Comparison of ENCODE assay signal across 11 cellular contexts in the genomic region with DNA sequence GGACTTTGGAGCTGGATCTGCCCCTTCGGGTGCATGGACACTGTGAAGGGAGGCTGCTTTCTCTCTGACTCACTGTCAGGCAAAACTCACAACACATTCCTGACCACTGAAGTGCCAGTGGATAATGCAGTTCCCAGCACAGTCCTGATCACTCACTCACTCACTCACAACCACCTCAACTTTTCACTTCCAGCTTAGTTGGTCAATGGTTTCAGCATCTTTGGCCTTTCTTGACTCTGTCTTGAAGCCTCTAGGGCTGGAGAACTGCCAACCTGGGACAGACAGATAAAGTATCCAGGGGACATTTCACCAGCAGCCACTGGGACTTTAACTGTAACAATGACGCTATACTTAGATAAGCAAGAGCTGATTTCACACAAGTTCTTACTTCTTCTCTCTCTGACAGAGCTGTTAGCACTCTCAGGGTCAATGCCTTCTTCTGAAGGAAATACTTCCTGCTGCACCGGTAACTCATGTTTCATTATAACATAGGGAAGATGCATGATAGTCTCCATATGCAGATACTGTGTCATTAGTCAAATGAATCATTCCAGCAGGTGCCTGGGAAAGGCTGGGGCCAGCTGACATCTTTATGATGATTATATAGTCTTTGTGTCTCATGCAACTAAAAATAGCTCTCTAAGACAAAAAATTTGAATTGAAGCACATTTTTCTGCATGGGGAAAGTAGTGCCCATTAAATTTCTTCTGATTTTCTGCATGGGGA.
DNase-seq lines count a peak whose midpoint lies in the region; ATAC-seq, FAIRE-seq and TF ChIP-seq lines count a peak whose summit lies in the region.
"Had no signal": no experiment of that assay in that cellular context is flagged by ENCODE, and none has a peak within 500 bp of the region (broad histone marks: within the 10 kb centered on the region; RNA-seq: fewer than 3 reads in every experiment).

No MANE protein-coding gene starts in this region.

- no peaks in the 10 kb centered on the region for H3K9me3 ChIP-seq in heart left ventricle
- no peaks in the 10 kb centered on the region for H3K9me3 ChIP-seq in thoracic aorta
- H3K9me3 ChIP-seq: prostate gland had no signal

- H3K4me1 ChIP-seq in heart left ventricle (peaks cover 0 to 13% (median 9%) of the 10 kb centered on the region in 12 donors), thoracic aorta (ENCODE audit: control insufficient read depth in 1 of 2, low read depth in 2 of 2) (peaks cover 11 to 19% of the 10 kb centered on the region in 2 donors)
- H3K4me1 ChIP-seq: prostate gland had no signal

- FAIRE-seq in GM19239 (lab: Jason Lieb, UNC) = no peak
- FAIRE-seq: G401.6 had no signal

- H3K36me3 ChIP-seq in heart left ventricle = peaks cover 0 to 62% (median 10%) of the 10 kb centered on the region in 9 donors
- H3K36me3 ChIP-seq in thoracic aorta = no peaks in the 10 kb centered on the region
- H3K36me3 ChIP-seq: prostate gland had no signal

- DNase-seq in HPDE6-E6E7 (ENCODE audit: extremely low spot score) = peak; percentile 66
- DNase-seq in amniotic stem cell (lab: John Stamatoyannopoulos, UW) = peak; percentile 47
- DNase-seq in heart left ventricle = peak in 2 of 5 donors; percentile 49 to 56
- DNase-seq in thoracic aorta (ENCODE audit: low spot score) = peak; percentile 13
- no peak for DNase-seq in GM19239 (ENCODE audit: insufficient read length, low spot score)
- DNase-seq in GM19240 (ENCODE audit: insufficient read length, low spot score) = no peak
- DNase-seq in SHP77 (lab: John Stamatoyannopoulos, UW) = no peak
- DNase-seq: cerebellar nuclear complex, T-cell had no signal

- H3K27ac ChIP-seq in heart left ventricle = peak overlapping the region in 3 of 12 donors; percentile 30 to 49 (median 46)
- H3K27ac ChIP-seq in thoracic aorta = peak overlapping the region in 1 of 2 donors; percentile 54
- H3K27ac ChIP-seq: prostate gland had no signal

- intact Hi-C loops in heart left ventricle (cut with DNase I) = no loop called here

- ATAC-seq in heart left ventricle (peak; percentile 80 to 89 (median 84)), thoracic aorta (ENCODE audit: insufficient number of reproducible peaks, low FRiP score, low read depth) (peak; percentile 89)
- ATAC-seq: T-cell had no signal

- no peak overlapping the region for H3K4me3 ChIP-seq in heart left ventricle
- no peak overlapping the region for H3K4me3 ChIP-seq in thoracic aorta
- H3K4me3 ChIP-seq: prostate gland had no signal

- TF ChIP-seq CTCF in heart left ventricle (IDR thresholded peaks at IDR 0.05) (no peak), thoracic aorta (IDR thresholded peaks at IDR 0.05) (no peak)

- WGBS in heart left ventricle, 4 donors = 20 to 28% (median 21%) methylated on average over 3 of the region's 3 CpGs

- H3K27me3 ChIP-seq in heart left ventricle = no peaks in the 10 kb centered on the region
- H3K27me3 ChIP-seq in thoracic aorta (replicated peaks; ENCODE audit: insufficient read depth) = no peaks in the 10 kb centered on the region

- no peak for TF ChIP-seq POLR2A in heart left ventricle (IDR thresholded peaks at IDR 0.05)

Comparison
In these comparisons a context has a peak if more than half of its experiments do, and no peak if none do; other contexts are left out.
1. DNase-seq: peak in HPDE6-E6E7 (single experiment), amniotic stem cell (single experiment) and thoracic aorta (single experiment); none in GM19239 (single experiment), GM19240 (single experiment) and SHP77 (0 of 2).